9 cellular contexts compared by ENCODE assay signal in the genomic region with DNA sequence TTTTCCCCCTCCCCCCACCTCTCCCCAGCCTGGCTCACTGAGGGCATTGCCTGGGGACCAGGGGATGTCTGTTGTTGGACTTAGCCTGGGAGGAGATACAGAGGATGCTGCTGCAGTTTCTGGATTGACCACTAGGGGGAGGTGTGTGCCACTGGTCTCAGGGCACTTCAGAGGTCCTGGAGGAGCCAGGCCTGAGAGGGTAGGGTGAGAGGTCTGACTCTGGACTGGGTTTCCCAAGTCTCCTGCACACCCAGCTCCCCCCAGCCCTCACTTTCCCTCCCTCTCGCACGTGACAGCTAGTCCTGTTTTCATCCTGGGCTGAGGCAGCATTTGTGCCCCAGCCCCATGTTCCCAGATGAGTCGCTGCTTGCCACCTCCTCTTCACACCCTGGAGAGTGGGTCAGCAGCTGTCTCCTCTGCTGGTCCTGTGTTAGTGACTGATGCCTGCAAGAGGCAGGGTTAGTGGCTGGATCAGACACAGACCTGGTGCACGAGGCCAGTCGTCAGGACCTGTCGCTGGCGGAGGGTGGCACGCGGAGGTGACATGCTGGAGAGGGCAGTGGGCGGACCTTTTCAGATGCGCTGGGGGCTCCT. TPM values are rescaled to one million over a fixed set of nuclear protein-coding genes. Genes with fewer than 3 reads are reported as not detected.
DNase-seq lines count a peak whose midpoint lies in the region; ATAC-seq, FAIRE-seq and TF ChIP-seq lines count a peak whose summit lies in the region.
"Had no signal": no experiment of that assay in that cellular context is flagged by ENCODE, and none has a peak within 500 bp of the region (broad histone marks: within the 10 kb centered on the region; RNA-seq: fewer than 3 reads in every experiment).

No MANE protein-coding gene starts in this region.

- BruUV-seq in Calu3 (replicated peaks; lab: Mats Ljungman, UMichigan): no TSS peak

- no peaks in the 10 kb centered on the region for H3K36me3 ChIP-seq in testis (ENCODE audit: low read depth, missing control alignments)

- POLR2A ChIA-PET in RWPE1 (lab: Yijun Ruan, JAX; ENCODE audit: low non-redundant PET): interaction anchor here (0.6 kb wide), 1 partner anchor 431 kb away, joined by 3 read pairs; no protein-coding TSS in a partner anchor

- TF ChIP-seq POLR2A in testis (IDR thresholded peaks at IDR 0.05): no peak

- 86 to 87% methylated on average over 9 to 11 of the region's 11 CpGs for WGBS in testis, 2 donors

- CTCF ChIA-PET in Calu3 (lab: Charles Lee) (interaction anchor here (1.0 to 1.6 kb wide), 2 partner anchors 9 to 69 kb away, joined by 4 to 7 read pairs; a partner anchor contains a TSS), RWPE1 (lab: Yijun Ruan, JAX) (interaction anchor here (0.5 to 2.0 kb wide), 32 partner anchors 8 to 1236 kb away, joined by 3 to 14 read pairs (median 4); a partner anchor contains a TSS)

- TF ChIP-seq CTCF in Calu3 (IDR thresholded peaks at IDR 0.05; ENCODE audit: unreplicated experiment) (peak; percentile 95), RWPE1 (conservative IDR thresholded peaks at IDR 0.05; ENCODE audit: low read depth) (peak; percentile 94), foreskin fibroblast (IDR thresholded peaks at IDR 0.05; ENCODE audit: low read depth, low read length) (peak; percentile 95), testis (IDR thresholded peaks at IDR 0.05) (peak; percentile 67 to 96 (median 77))

- no peaks in the 10 kb centered on the region for H3K9me3 ChIP-seq in testis

- no peaks in the 10 kb centered on the region for H3K27me3 Mint-ChIP-seq in Calu3 (ENCODE audit: unreplicated experiment)
- no peaks in the 10 kb centered on the region for H3K27me3 Mint-ChIP-seq in activated T-helper 17 cell treated with anti-CD3 and anti-CD28 coated beads, Interleukin-2, amount 50 U/mL, for 72 hours

- peak; percentile 61 for ATAC-seq in GM19467 (IDR thresholded peaks at IDR 0.05; ENCODE audit: unreplicated experiment)
- ATAC-seq in activated T-helper 17 cell treated with anti-CD3 and anti-CD28 coated beads, Interleukin-2, amount 50 U/mL, for 72 hours (replicated peaks): peak; percentile 78

- intact Hi-C loops in Calu3 (cut with micrococcal nuclease; ENCODE audit: unreplicated experiment) (loop anchor here (1.0 to 5.0 kb wide), 3 partner anchors 69 to 643 kb away; no protein-coding TSS in a partner anchor), testis (cut with DNase I; ENCODE audit: low total_unique reads) (no loop called here)

- H3K36me3 Mint-ChIP-seq in Calu3 (ENCODE audit: insufficient read depth, unreplicated experiment): no peaks in the 10 kb centered on the region
- H3K36me3 Mint-ChIP-seq in activated T-helper 17 cell treated with anti-CD3 and anti-CD28 coated beads, Interleukin-2, amount 50 U/mL, for 72 hours (ENCODE audit: low read depth): no peaks in the 10 kb centered on the region

- no peaks in the 10 kb centered on the region for H3K4me1 Mint-ChIP-seq in Calu3 (ENCODE audit: low read depth, unreplicated experiment)
- peaks cover 21% of the 10 kb centered on the region for H3K4me1 Mint-ChIP-seq in activated T-helper 17 cell treated with anti-CD3 and anti-CD28 coated beads, Interleukin-2, amount 50 U/mL, for 72 hours

- H3K4me3 ChIP-seq in foreskin fibroblast (ENCODE audit: low read depth in 1 of 2, low read length in 2 of 2) (no peak overlapping the region), testis (no peak overlapping the region)

- no peaks in the 10 kb centered on the region for H3K27me3 ChIP-seq in testis

- DNase-seq in Calu3: peak; percentile 90
- peak; percentile 85 for DNase-seq in HTR-8/SVneo (ENCODE audit: insufficient read length, low spot score)
- DNase-seq in RWPE1 (ENCODE audit: low spot score): peak; percentile 81
- DNase-seq in foreskin fibroblast: peak; percentile 54 to 86
- peak in 40 of 56 donors; percentile 10 to 82 (median 34) for DNase-seq in nucleus accumbens (lab: John Stamatoyannopoulos, UW)
- peak; percentile 90 for DNase-seq in testis

- no peaks in the 10 kb centered on the region for H3K9me3 Mint-ChIP-seq in Calu3 (ENCODE audit: low read depth, unreplicated experiment)
- no peaks in the 10 kb centered on the region for H3K9me3 Mint-ChIP-seq in activated T-helper 17 cell treated with anti-CD3 and anti-CD28 coated beads, Interleukin-2, amount 50 U/mL, for 72 hours

- H3K27ac Mint-ChIP-seq in Calu3 (ENCODE audit: unreplicated experiment): no peak overlapping the region
- no peak overlapping the region for H3K27ac Mint-ChIP-seq in activated T-helper 17 cell treated with anti-CD3 and anti-CD28 coated beads, Interleukin-2, amount 50 U/mL, for 72 hours

- no peak for FAIRE-seq in HTR-8/SVneo (lab: Jason Lieb, UNC)

- H3K4me1 ChIP-seq in testis: no peaks in the 10 kb centered on the region

- H3K27ac ChIP-seq in RWPE1: peak overlapping the region; percentile 43
- H3K27ac ChIP-seq in testis: no peak overlapping the region

- H3K4me3 Mint-ChIP-seq in Calu3 (ENCODE audit: low read depth, unreplicated experiment): no peak overlapping the region
- peak overlapping the region; percentile 16 for H3K4me3 Mint-ChIP-seq in activated T-helper 17 cell treated with anti-CD3 and anti-CD28 coated beads, Interleukin-2, amount 50 U/mL, for 72 hours

RNA-seq across cellular contexts. Expression of a gene that starts 4.4 kb away (rescaled TPM):
- total RNA-seq in Calu3 (2022): not detected in 2 replicates
- total RNA-seq in activated T-helper 17 cell treated with anti-CD3 and anti-CD28 coated beads, Interleukin-2, amount 50 U/mL, for 72 hours: 1 to 10 TPM in 1 of 2 donors, under 1 TPM in 1; 0.32 to 9.0 TPM
- under 1 TPM in 1 of 2 donors, not detected in 1; 0.39 TPM for total RNA-seq in testis
- not detected for polyA plus RNA-seq in testis (ENCODE audit: insufficient read depth, low read depth, low replicate concordance)
- total RNA-seq: dermis microvascular lymphatic vessel endothelial cell had no signal

RNA-seq across cellular contexts. Expression of a gene that starts 8.8 kb away (rescaled TPM):
- total RNA-seq in Calu3 (2022) (0.80 TPM in 1 of 2 replicates, not detected in the other), testis (not detected)
- 100 to 1,000 TPM in 1 of 2 donors, 10 to 100 TPM in 1; 14.6 to 159 TPM for total RNA-seq in activated T-helper 17 cell treated with anti-CD3 and anti-CD28 coated beads, Interleukin-2, amount 50 U/mL, for 72 hours
- not detected for polyA plus RNA-seq in testis (ENCODE audit: insufficient read depth, low read depth, low replicate concordance)

RNA-seq across cellular contexts. Expression of a gene that starts 53.4 kb away (rescaled TPM):
- total RNA-seq in Calu3 (2022) (0.24 and 0.86 TPM in 2 replicates), testis (10 to 100 TPM; 38.5 to 44.9 TPM)
- total RNA-seq in activated T-helper 17 cell treated with anti-CD3 and anti-CD28 coated beads, Interleukin-2, amount 50 U/mL, for 72 hours: 1 to 10 TPM; 1.4 to 6.7 TPM
- 98.7 TPM for polyA plus RNA-seq in testis (ENCODE audit: insufficient read depth, low read depth, low replicate concordance)

Comparison
In these comparisons a context has a peak if more than half of its experiments do, and no peak if none do; other contexts are left out.
1. DNase-seq: peak in every context shown above with its lines; median percentile 90 in Calu3; 90 in testis; 85 in HTR-8/SVneo; 81 in RWPE1; 70 in foreskin fibroblast; 34 in nucleus accumbens.
2. RNA of a gene that starts 53.4 kb away (total RNA-seq): 38.5 to 44.9 TPM in testis; 1.4 to 6.7 TPM in activated T-helper 17 cell treated with anti-CD3 and anti-CD28 coated beads, Interleukin-2, amount 50 U/mL, for 72 hours and 0.24 to 0.86 TPM in Calu3; every median in the first group is over 4 times any median in the second.
3. Peak in every context shown above with its lines, with median percentiles within 50 percentile points of each other: CTCF ChIP-seq.